18 cellular contexts compared by ENCODE assay signal in genomic region chr13:98889419-98890079, GRCh38.
DNase-seq lines count a peak whose midpoint lies in the region; ATAC-seq and TF ChIP-seq lines count a peak whose summit lies in the region.
"Had no signal": no experiment of that assay in that cellular context is flagged by ENCODE, and none has a peak within 500 bp of the region (broad histone marks: within the 10 kb centered on the region; RNA-seq: fewer than 3 reads in every experiment).

No MANE protein-coding gene starts in this region.

- H3K9me2 ChIP-seq in HCT116 (ENCODE audit: insufficient read depth), result no peaks in the 10 kb centered on the region

- H3K36me3 ChIP-seq in CD8-positive, alpha-beta T cell (ENCODE audit: insufficient read depth, low read length), result peaks cover 41% of the 10 kb centered on the region
- H3K36me3 ChIP-seq in HCT116 (ENCODE audit: control insufficient read depth in 1 of 2, insufficient read depth in 2 of 2, low read length in 2 of 2) (peaks cover 0 to 6% of the 10 kb centered on the region in 2 experiments; a peak in 1 of 4 replicates), adrenal gland (replicated peaks in 1 of 2) (no peaks in the 10 kb centered on the region)
- H3K36me3 ChIP-seq: MG63 had no signal

- peaks cover 82% of the 10 kb centered on the region for H3K36me3 Mint-ChIP-seq in CD8-positive, alpha-beta T cell
- peaks cover 14% of the 10 kb centered on the region for H3K36me3 Mint-ChIP-seq in activated CD8-positive, alpha-beta T cell treated with anti-CD3 and anti-CD28 coated beads for 36 hours (ENCODE audit: low read depth)

- no peaks in the 10 kb centered on the region for H3K27me3 ChIP-seq in CD8-positive, alpha-beta T cell (ENCODE audit: insufficient read depth, low read length)
- H3K27me3 ChIP-seq in HCT116 (ENCODE audit: insufficient read depth, low read length) (no peaks in the 10 kb centered on the region), adrenal gland (no peaks in the 10 kb centered on the region)
- H3K27me3 ChIP-seq: ascending aorta, MG63, thyroid gland had no signal

- POLR2A ChIA-PET in CD8-positive, alpha-beta T cell (lab: Charles Lee), result no interaction called here
- POLR2A ChIA-PET in HCT116 (lab: Charles Lee), result interaction anchor here (1.1 kb wide), 1 partner anchor 10 kb away, joined by 3 read pairs; no protein-coding TSS in a partner anchor
- POLR2A ChIA-PET in activated CD8-positive, alpha-beta T cell treated with anti-CD3 and anti-CD28 coated beads for 36 hours (lab: Charles Lee), result interaction anchor here (0.7 to 1.0 kb wide), 2 partner anchors 14 to 138 kb away, joined by 3 to 4 read pairs; no protein-coding TSS in a partner anchor
- POLR2A ChIA-PET in HEK293T (lab: Yijun Ruan, JAX), result no interaction called here

- DNase-seq in CD8-positive, alpha-beta T cell, result no peak
- DNase-seq in HCT116 (ENCODE audit: low read depth, low spot score) (no peak), HEK293T (ENCODE audit: extremely low spot score) (no peak), adrenal gland (no peak), ACHN (no peak)
- no peak for DNase-seq in activated CD8-positive, alpha-beta T cell treated with anti-CD3 and anti-CD28 coated beads for 36 hours
- DNase-seq: activated CD8-positive, alpha-beta memory T cell treated with anti-CD3 and anti-CD28 coated beads for 24 hours; CD8-positive, alpha-beta memory T cell; DMS53; effector memory CD8-positive, alpha-beta T cell; H9; NCI-H187 treated with DMSO at 0.1 percent for 48 hours; thyroid gland had no signal

- 89 to 100% (median 94%) methylated on average over 3 of the region's 3 CpGs for WGBS in adrenal gland, 4 donors

- no peak for TF ChIP-seq RAD21 in HCT116 (IDR thresholded peaks at IDR 0.05; ENCODE audit: low read depth)

- H3K4me3 ChIP-seq in CD8-positive, alpha-beta T cell (ENCODE audit: low read depth, low read length), result no peak overlapping the region
- H3K4me3 ChIP-seq in HCT116 (replicated peaks in 1 of 2; ENCODE audit: low read depth in 1 of 2, low read length in 2 of 2) (no peak overlapping the region), adrenal gland (no peak overlapping the region)
- H3K4me3 ChIP-seq: ascending aorta, lung, MG63, thyroid gland had no signal

- H3K27ac Mint-ChIP-seq in CD8-positive, alpha-beta T cell, result peak overlapping the region; percentile 53
- no peak overlapping the region for H3K27ac Mint-ChIP-seq in activated CD8-positive, alpha-beta T cell treated with anti-CD3 and anti-CD28 coated beads for 36 hours
- H3K27ac Mint-ChIP-seq: H9; stimulated activated memory B cell treated with anti-CD40 and anti-IgM and Interleukin-4, amounts not matched to agents 10 μg/mL and 1 μg/mL and 100 μg/mL, for 72 hours had no signal

- CTCF ChIA-PET in CD8-positive, alpha-beta T cell (lab: Charles Lee), result interaction anchor here (1.5 kb wide), 1 partner anchor 144 kb away, joined by 3 read pairs; no protein-coding TSS in a partner anchor
- CTCF ChIA-PET in HCT116 (lab: Charles Lee) (no interaction called here), HEK293T (lab: Yijun Ruan, JAX) (no interaction called here)
- CTCF ChIA-PET in activated CD8-positive, alpha-beta T cell treated with anti-CD3 and anti-CD28 coated beads for 36 hours (lab: Charles Lee), result interaction anchor here (0.8 to 2.2 kb wide), 9 partner anchors 11 to 144 kb away, joined by 3 to 8 read pairs (median 4); no protein-coding TSS in a partner anchor

- no peak overlapping the region for H3K4me3 Mint-ChIP-seq in CD8-positive, alpha-beta T cell
- no peak overlapping the region for H3K4me3 Mint-ChIP-seq in activated CD8-positive, alpha-beta T cell treated with anti-CD3 and anti-CD28 coated beads for 36 hours
- H3K4me3 Mint-ChIP-seq: CD8-positive, alpha-beta memory T cell; effector memory CD8-positive, alpha-beta T cell; H9; stimulated activated memory B cell treated with anti-CD40 and anti-IgM and Interleukin-4, amounts not matched to agents 10 μg/mL and 1 μg/mL and 100 μg/mL, for 72 hours had no signal

- no peak for TF ChIP-seq CTCF in CD8-positive, alpha-beta T cell (IDR thresholded peaks at IDR 0.05)
- TF ChIP-seq CTCF in HCT116 (IDR thresholded peaks at IDR 0.05 in 2 of 3, conservative IDR thresholded peaks at IDR 0.05 in 1 of 3; ENCODE audit: borderline replicate concordance in 1 of 3, insufficient read depth in 1 of 3, low read depth in 2 of 3, low read length in 2 of 3), result no peak
- no peak for TF ChIP-seq CTCF in activated CD8-positive, alpha-beta T cell treated with anti-CD3 and anti-CD28 coated beads for 36 hours (IDR thresholded peaks at IDR 0.05)
- TF ChIP-seq CTCF in adrenal gland (IDR thresholded peaks at IDR 0.05), result no peak

- in situ Hi-C loops in ACHN (cut with HindIII; ENCODE audit: low pct_ligation_motif_present, low pct_unique_long_range_greater_than_20kb, low sequenced_read_pairs), result no loop called here

- no peaks in the 10 kb centered on the region for H3K4me1 ChIP-seq in CD8-positive, alpha-beta T cell (ENCODE audit: insufficient read depth, low read length)
- H3K4me1 ChIP-seq in HCT116 (ENCODE audit: control insufficient read depth in 1 of 2, insufficient read depth in 2 of 2, low read length in 2 of 2) (peaks cover 6 to 16% of the 10 kb centered on the region in 2 experiments), adrenal gland (replicated peaks in 1 of 2) (no peaks in the 10 kb centered on the region)
- H3K4me1 ChIP-seq: ascending aorta had no signal

- H3K27ac ChIP-seq in CD8-positive, alpha-beta T cell (ENCODE audit: low read depth, low read length), result no peak overlapping the region
- H3K27ac ChIP-seq in HCT116 (ENCODE audit: low read depth, low read length) (no peak overlapping the region), adrenal gland (no peak overlapping the region)
- H3K27ac ChIP-seq: ascending aorta, thyroid gland had no signal

- no peak overlapping the region for H2AFZ ChIP-seq in HCT116 (ENCODE audit: low read depth, low read length, poor library complexity, severe bottlenecking)

- no peaks in the 10 kb centered on the region for H3K9me3 Mint-ChIP-seq in CD8-positive, alpha-beta T cell
- no peaks in the 10 kb centered on the region for H3K9me3 Mint-ChIP-seq in activated CD8-positive, alpha-beta T cell treated with anti-CD3 and anti-CD28 coated beads for 36 hours
- H3K9me3 Mint-ChIP-seq: CD8-positive, alpha-beta memory T cell; effector memory CD8-positive, alpha-beta T cell; H9; stimulated activated memory B cell treated with anti-CD40 and anti-IgM and Interleukin-4, amounts not matched to agents 10 μg/mL and 1 μg/mL and 100 μg/mL, for 72 hours had no signal

- H3K9me3 ChIP-seq in CD8-positive, alpha-beta T cell (ENCODE audit: low read length), result no peaks in the 10 kb centered on the region
- H3K9me3 ChIP-seq in HCT116 (ENCODE audit: control insufficient read depth in 1 of 2, insufficient read depth in 1 of 2, low read depth in 1 of 2, low read length in 2 of 2) (no peaks in the 10 kb centered on the region), adrenal gland (replicated peaks in 1 of 3) (no peaks in the 10 kb centered on the region)
- H3K9me3 ChIP-seq: ascending aorta, MG63, thyroid gland had no signal

- no peaks in the 10 kb centered on the region for H3K4me1 Mint-ChIP-seq in CD8-positive, alpha-beta T cell (ENCODE audit: low read depth)
- H3K4me1 Mint-ChIP-seq in activated CD8-positive, alpha-beta T cell treated with anti-CD3 and anti-CD28 coated beads for 36 hours (ENCODE audit: low read depth), result peaks cover 21% of the 10 kb centered on the region

- H3K4me2 ChIP-seq in HCT116 (ENCODE audit: low read length), result peak overlapping the region; percentile 47; the same call in 1 of the 2 replicates

- intact Hi-C loops in CD8-positive, alpha-beta T cell (cut with DNase I, micrococcal nuclease), result no loop called here
- intact Hi-C loops in HCT116 (cut with micrococcal nuclease) (no loop called here), adrenal gland (cut with DNase I) (no loop called here)
- intact Hi-C loops in activated CD8-positive, alpha-beta T cell treated with anti-CD3 and anti-CD28 coated beads for 36 hours (cut with micrococcal nuclease), result loop anchor here (5.0 kb wide), 1 partner anchor 88 kb away; the partner anchor contains the start of gene DOCK9

- BruUV-seq in HCT116 (replicated peaks; lab: Mats Ljungman, UMichigan), result no TSS peak

- no peaks in the 10 kb centered on the region for H3K27me3 Mint-ChIP-seq in CD8-positive, alpha-beta T cell (ENCODE audit: low read depth)
- H3K27me3 Mint-ChIP-seq in activated CD8-positive, alpha-beta T cell treated with anti-CD3 and anti-CD28 coated beads for 36 hours, result no peaks in the 10 kb centered on the region
- H3K27me3 Mint-ChIP-seq: CD8-positive, alpha-beta memory T cell; effector memory CD8-positive, alpha-beta T cell; stimulated activated memory B cell treated with anti-CD40 and anti-IgM and Interleukin-4, amounts not matched to agents 10 μg/mL and 1 μg/mL and 100 μg/mL, for 72 hours had no signal

- TF ChIP-seq POLR2A in HCT116 (IDR thresholded peaks at IDR 0.05; ENCODE audit: borderline replicate concordance, extremely low read depth, insufficient read depth, insufficient read length) (no peak), adrenal gland (IDR thresholded peaks at IDR 0.05) (no peak)

- no peak overlapping the region for H3K9ac ChIP-seq in HCT116 (ENCODE audit: low read length)

- RAD21 ChIA-PET in HCT116 (lab: Charles Lee; ENCODE audit: low non-redundant PET in 1 of 2, low total read pairs in 2 of 2, uncharacterized antibody in 2 of 2, unreplicated experiment in 2 of 2), result interaction anchor here in 1 of 2 experiments (1.4 kb wide), 1 partner anchor 83 kb away, joined by 3 read pairs; no protein-coding TSS in a partner anchor

- no peaks in the 10 kb centered on the region for H3K79me2 ChIP-seq in HCT116 (ENCODE audit: insufficient read depth, low read length)

- no peaks in the 10 kb centered on the region; the same call in 1 of the 2 replicates for H4K20me1 ChIP-seq in HCT116 (ENCODE audit: insufficient read depth)

- ATAC-seq in CD8-positive, alpha-beta T cell, result no peak
- ATAC-seq in HCT116 (peak; percentile 71), esophagus mucosa (peak; percentile 79)
- ATAC-seq in activated CD8-positive, alpha-beta T cell treated with anti-CD3 and anti-CD28 coated beads for 36 hours, result peak; percentile 57
- ATAC-seq: effector memory CD8-positive, alpha-beta T cell; stimulated activated memory B cell treated with anti-CD40 and anti-IgM and Interleukin-4, amounts not matched to agents 10 μg/mL and 1 μg/mL and 100 μg/mL, for 72 hours had no signal

TF ChIP-seq in HCT116, 20 proteins besides CTCF, POLR2A, EP300 and RAD21 (continues in another document):
- no peak for TF ChIP-seq SRF (IDR thresholded peaks at IDR 0.05; ENCODE audit: low read depth)
- TF ChIP-seq MAX (IDR thresholded peaks at IDR 0.05), result no peak

TF ChIP-seq in HEK293T, 16 proteins besides CTCF, POLR2A, EP300 and RAD21:
- TF ChIP-seq FOXK2 (IDR thresholded peaks at IDR 0.05), result no peak
- no peak for TF ChIP-seq SP1 (IDR thresholded peaks at IDR 0.05)
- no peak for TF ChIP-seq FOXA1 (IDR thresholded peaks at IDR 0.05)
- no peak for TF ChIP-seq FOXM1 (IDR thresholded peaks at IDR 0.05; ENCODE audit: borderline replicate concordance)
- TF ChIP-seq LEF1 (IDR thresholded peaks at IDR 0.05; ENCODE audit: borderline replicate concordance), result no peak
- TF ChIP-seq BHLHE40 (IDR thresholded peaks at IDR 0.05; ENCODE audit: borderline replicate concordance), result no peak

Comparison
In these comparisons a context has a peak if more than half of its experiments do, and no peak if none do; other contexts are left out.
1. CTCF ChIA-PET loops: an anchor here in CD8-positive, alpha-beta T cell (1.5 kb wide) and activated CD8-positive, alpha-beta T cell treated with anti-CD3 and anti-CD28 coated beads for 36 hours (0.8 to 2.2 kb wide); none called in HCT116 and HEK293T.
2. POLR2A ChIA-PET loops: an anchor here in HCT116 (1.1 kb wide) and activated CD8-positive, alpha-beta T cell treated with anti-CD3 and anti-CD28 coated beads for 36 hours (0.7 to 1.0 kb wide); none called in CD8-positive, alpha-beta T cell and HEK293T.